7 cellular contexts compared by ENCODE assay signal in genomic region chr2:19868224-19868623, GRCh38. TPM values are rescaled to one million over a fixed set of nuclear protein-coding genes. Genes with fewer than 3 reads are reported as not detected.
DNase-seq lines count a peak whose midpoint lies in the region; ATAC-seq and TF ChIP-seq lines count a peak whose summit lies in the region.

No MANE protein-coding gene starts in this region.

- no peak overlapping the region for H3K27ac ChIP-seq in MM.1S (ENCODE audit: low read length)
- H3K27ac ChIP-seq in smooth muscle cell (ENCODE audit: low read depth): no peak overlapping the region

- H4K20me1 ChIP-seq in MM.1S (ENCODE audit: insufficient read depth, low read length) (no peaks in the 10 kb centered on the region), smooth muscle cell (ENCODE audit: low read depth) (no peaks in the 10 kb centered on the region)

- WGBS in smooth muscle cell (ENCODE audit: low lambda C conversion rate): 86% methylated on average over 7 of the region's 7 CpGs

- H3K4me2 ChIP-seq in MM.1S (ENCODE audit: low read depth, low read length) (peak overlapping the region; percentile 92), smooth muscle cell (peak overlapping the region; percentile 90)

- H3K36me3 ChIP-seq in MM.1S (replicated peaks; ENCODE audit: insufficient read depth, low read length) (no peaks in the 10 kb centered on the region), smooth muscle cell (ENCODE audit: low read depth) (no peaks in the 10 kb centered on the region)

- peak overlapping the region; percentile 39; the same call in 1 of the 2 replicates for H3K9ac ChIP-seq in MM.1S (ENCODE audit: low read length)
- H3K9ac ChIP-seq in smooth muscle cell (ENCODE audit: low read depth): no peak overlapping the region

- H3K27me3 ChIP-seq in MM.1S (replicated peaks; ENCODE audit: insufficient read depth, low read length) (no peaks in the 10 kb centered on the region), smooth muscle cell (ENCODE audit: low read depth) (peaks cover 5% of the 10 kb centered on the region)

- ATAC-seq in GM19372 (IDR thresholded peaks at IDR 0.05; ENCODE audit: low read depth, unreplicated experiment): peak; percentile 2
- ATAC-seq in GM19463 (IDR thresholded peaks at IDR 0.05; ENCODE audit: unreplicated experiment): no peak

- TF ChIP-seq CTCF in MM.1S (IDR thresholded peaks at IDR 0.05; ENCODE audit: low read length) (no peak), fibroblast of pulmonary artery (IDR thresholded peaks at IDR 0.05; ENCODE audit: low read length, missing control alignments) (no peak), smooth muscle cell (IDR thresholded peaks at IDR 0.05; ENCODE audit: borderline replicate concordance, insufficient read depth, poor library complexity, severe bottlenecking) (no peak)

- H3K4me3 ChIP-seq in MM.1S (ENCODE audit: low read length): peak overlapping the region; percentile 67
- peak overlapping the region; percentile 59 for H3K4me3 ChIP-seq in fibroblast of pulmonary artery (replicated peaks; ENCODE audit: low read depth, low read length)
- peak overlapping the region; percentile 61 for H3K4me3 ChIP-seq in smooth muscle cell

- H3K9me3 ChIP-seq in MM.1S (replicated peaks; ENCODE audit: insufficient read depth, low read length) (no peaks in the 10 kb centered on the region), smooth muscle cell (replicated peaks; ENCODE audit: low read depth) (no peaks in the 10 kb centered on the region)

- no peaks in the 10 kb centered on the region for H3K9me2 ChIP-seq in MM.1S (replicated peaks; ENCODE audit: insufficient read depth, low read length)

- DNase-seq in MM.1S: no peak
- no peak for DNase-seq in fibroblast of pulmonary artery (ENCODE audit: low read depth)
- no peak for DNase-seq in smooth muscle cell (lab: John Stamatoyannopoulos, UW; ENCODE audit: unreplicated experiment)
- no peak for DNase-seq in NCI-H2196 (lab: John Stamatoyannopoulos, UW; ENCODE audit: unreplicated experiment)
- DNase-seq in DMS 273 (lab: John Stamatoyannopoulos, UW; ENCODE audit: unreplicated experiment): no peak

- H3K4me1 ChIP-seq in MM.1S (ENCODE audit: low read length) (no peaks in the 10 kb centered on the region), smooth muscle cell (ENCODE audit: low read depth) (no peaks in the 10 kb centered on the region)

- H3F3A ChIP-seq in MM.1S (ENCODE audit: insufficient read depth, low read length) (no peaks in the 10 kb centered on the region), smooth muscle cell (ENCODE audit: low read depth) (no peaks in the 10 kb centered on the region)

- peak overlapping the region; percentile 98 for H2AFZ ChIP-seq in MM.1S (ENCODE audit: low read length)
- peak overlapping the region; percentile 84 for H2AFZ ChIP-seq in smooth muscle cell (ENCODE audit: low read depth)

- no peaks in the 10 kb centered on the region for H3K79me2 ChIP-seq in MM.1S (ENCODE audit: low read length)
- no peaks in the 10 kb centered on the region for H3K79me2 ChIP-seq in smooth muscle cell (ENCODE audit: low read depth)

RNA-seq across cellular contexts. Expression of gene TTC32, which starts 33.6 kb away (rescaled TPM):
- 6.2 and 12.5 TPM in 2 replicates for total RNA-seq in smooth muscle cell
- 5.1 and 5.2 TPM in 2 replicates for polyA plus RNA-seq in smooth muscle cell
